In the genomic region with DNA sequence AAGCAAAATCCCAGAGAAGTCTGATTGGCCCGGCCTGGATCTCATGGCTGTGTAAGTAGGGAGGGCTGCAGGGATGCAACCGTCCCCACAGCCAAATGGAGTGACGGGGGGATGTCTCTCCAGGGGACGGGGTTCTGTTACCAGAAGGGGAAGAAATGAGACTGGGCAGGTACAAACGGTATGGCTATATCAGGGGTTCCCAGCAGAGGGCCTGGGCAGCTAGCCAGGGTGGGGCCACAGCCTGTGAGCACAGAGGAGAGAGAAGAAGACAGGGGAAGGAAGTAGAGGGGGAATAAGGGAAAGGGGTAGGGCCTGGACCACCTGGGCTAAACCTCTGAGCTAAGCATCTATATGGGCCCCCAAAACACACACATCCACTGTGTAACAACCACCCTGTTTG, we compare ENCODE assay signal across 21 cellular contexts.
"Had no signal": no experiment of that assay in that cellular context is flagged by ENCODE, and none has a peak within 500 bp of the region (broad histone marks: within the 10 kb centered on the region; RNA-seq: fewer than 3 reads in every experiment).

No MANE protein-coding gene starts in this region.

- ATAC-seq: left lobe of liver; naive thymus-derived CD4-positive, alpha-beta T cell had no signal

- DNase-seq: effector CD4-positive, alpha-beta T cell; endodermal cell; foreskin melanocyte; head of caudate nucleus; mammary epithelial cell; naive thymus-derived CD4-positive, alpha-beta T cell; nucleus accumbens; ovary; sigmoid colon; stimulated activated CD4-positive, alpha-beta T cell treated with anti-CD3 and anti-CD28 coated beads, Interleukin-12 subunit alpha, Interleukin-12 subunit beta, amount 100 ng/mL, for 4 hours; stimulated activated naive CD4-positive, alpha-beta T cell; stomach; substantia nigra; transverse colon had no signal

- H3K27ac ChIP-seq: coronary artery, hepatocyte, ovary, right atrium auricular region, sigmoid colon, skin epidermis, stomach, thoracic aorta, transverse colon had no signal

- H3K4me1 ChIP-seq: sigmoid colon, stomach, transverse colon had no signal

- H3K36me3 ChIP-seq: ovary, right atrium auricular region, sigmoid colon, stomach, thoracic aorta, transverse colon had no signal

- H3K36me3 Mint-ChIP-seq: naive thymus-derived CD4-positive, alpha-beta T cell had no signal

- H3K27ac Mint-ChIP-seq: endodermal cell; naive thymus-derived CD4-positive, alpha-beta T cell had no signal

- H3K4me3 Mint-ChIP-seq: endodermal cell; naive thymus-derived CD4-positive, alpha-beta T cell; neural crest cell had no signal

- H3K9me3 ChIP-seq: right atrium auricular region, thoracic aorta, transverse colon had no signal

- H3K4me2 ChIP-seq: hepatocyte had no signal

- H3K79me2 ChIP-seq: hepatocyte had no signal

- H3K4me3 ChIP-seq: coronary artery, hepatocyte, ovary, right atrium auricular region, sigmoid colon, skin epidermis, stomach, thoracic aorta, transverse colon had no signal

- H3K27me3 ChIP-seq: hepatocyte, ovary, right atrium auricular region, sigmoid colon, transverse colon had no signal

- H3K9me3 Mint-ChIP-seq: naive thymus-derived CD4-positive, alpha-beta T cell had no signal

- H2AFZ ChIP-seq: hepatocyte had no signal

- H3K4me1 Mint-ChIP-seq: endodermal cell, neural crest cell had no signal
